ENCODE assay signal across 1 cellular context in the genomic region with DNA sequence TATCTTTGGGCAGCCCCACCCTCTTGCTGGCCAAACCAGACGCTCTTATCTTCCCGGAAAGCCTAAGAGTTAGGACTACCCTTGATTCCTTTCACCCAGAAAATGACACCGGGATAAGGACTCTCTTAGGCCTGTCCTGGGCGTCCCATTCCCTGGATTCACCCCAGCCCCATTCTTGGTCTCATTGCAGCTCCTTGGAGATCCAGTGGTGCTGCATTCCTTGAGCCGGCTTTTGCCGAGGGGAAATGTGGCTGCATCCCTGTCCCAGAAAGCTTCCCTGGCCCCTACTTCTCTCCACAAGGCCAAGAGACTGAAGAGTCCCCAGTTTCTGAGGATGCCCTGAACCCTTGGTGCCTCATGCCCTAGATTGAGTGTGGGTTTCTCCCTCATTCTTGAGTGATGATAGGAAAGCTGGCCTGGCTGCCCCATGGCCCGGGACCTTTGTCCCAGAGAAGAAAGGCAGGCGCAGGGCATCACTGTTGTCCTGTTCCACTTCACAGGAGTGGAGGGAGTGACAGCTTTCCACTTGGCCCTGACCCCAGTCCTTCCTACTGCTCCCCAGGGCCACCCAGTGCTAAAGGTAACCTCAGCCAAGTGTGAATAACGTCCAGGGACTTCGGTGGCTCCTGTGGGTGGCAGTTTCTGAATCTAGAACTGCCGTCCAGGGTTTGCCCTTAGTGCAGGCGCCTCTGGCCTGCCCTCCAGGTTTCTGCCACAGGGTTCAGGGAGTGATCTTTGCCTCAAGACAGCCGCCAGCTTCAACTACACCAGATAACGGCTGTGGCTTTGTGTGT.
TF ChIP-seq lines count a peak whose summit lies in the region.

No MANE protein-coding gene starts in this region.

TF ChIP-seq in HepG2, 621 proteins besides CTCF, POLR2A, EP300 and RAD21 (continued from another document):
- TF ChIP-seq, protein P1, sequence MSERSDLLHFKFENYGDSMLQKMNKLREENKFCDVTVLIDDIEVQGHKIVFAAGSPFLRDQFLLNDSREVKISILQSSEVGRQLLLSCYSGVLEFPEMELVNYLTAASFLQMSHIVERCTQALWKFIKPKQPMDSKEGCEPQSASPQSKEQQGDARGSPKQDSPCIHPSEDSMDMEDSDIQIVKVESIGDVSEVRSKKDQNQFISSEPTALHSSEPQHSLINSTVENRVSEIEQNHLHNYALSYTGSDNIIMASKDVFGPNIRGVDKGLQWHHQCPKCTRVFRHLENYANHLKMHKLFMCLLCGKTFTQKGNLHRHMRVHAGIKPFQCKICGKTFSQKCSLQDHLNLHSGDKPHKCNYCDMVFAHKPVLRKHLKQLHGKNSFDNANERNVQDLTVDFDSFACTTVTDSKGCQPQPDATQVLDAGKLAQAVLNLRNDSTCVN (CRISPR knock-in tag; IDR thresholded peaks at IDR 0.05; ENCODE audit: borderline replicate concordance), result no peak
- no peak for TF ChIP-seq ETV6 (CRISPR knock-in tag; conservative IDR thresholded peaks at IDR 0.05)
